Comparison of ENCODE assay signal across 17 cellular contexts in the genomic region with DNA sequence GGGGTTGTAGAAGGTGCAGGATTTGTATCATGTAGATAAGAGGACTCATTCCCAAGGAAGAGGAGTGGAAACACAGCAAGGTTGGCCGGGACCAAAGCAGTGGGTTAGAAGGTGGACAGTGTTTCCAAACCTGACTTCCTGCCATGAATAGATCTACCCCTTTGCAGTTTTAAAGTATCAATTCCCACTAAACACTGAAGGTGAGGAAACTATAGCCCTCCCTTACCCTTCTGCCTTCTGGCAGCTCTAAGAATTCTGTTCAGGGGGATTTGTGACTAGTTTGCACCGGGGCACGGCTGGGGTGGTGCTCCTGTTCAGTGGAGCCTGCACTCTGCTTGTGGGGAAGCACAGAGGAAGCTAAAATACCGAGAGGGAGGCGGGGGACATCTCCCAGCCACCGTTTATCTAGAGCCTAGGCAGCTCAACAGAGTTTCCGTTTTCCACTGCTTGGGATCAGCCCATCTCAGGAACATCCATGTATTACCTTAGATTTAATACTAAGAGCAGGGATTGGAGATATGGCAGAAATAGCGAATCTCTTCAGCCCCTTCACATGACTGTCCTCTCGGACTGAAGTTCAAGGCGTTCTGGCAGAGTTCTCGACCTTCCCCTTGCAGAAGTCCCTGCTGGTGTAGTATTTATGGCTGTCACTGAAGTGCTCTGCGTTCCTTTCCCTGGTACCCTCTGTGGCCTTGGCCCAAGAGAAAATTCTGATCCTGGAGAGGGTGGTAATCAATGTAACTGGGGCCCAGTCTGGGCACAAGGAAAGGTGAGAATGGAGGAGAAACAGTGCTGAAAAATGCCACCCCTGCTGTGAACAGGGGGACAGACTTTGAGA. TPM values are rescaled to one million over a fixed set of nuclear protein-coding genes. Genes with fewer than 3 reads are reported as not detected.
DNase-seq lines count a peak whose midpoint lies in the region; ATAC-seq and TF ChIP-seq lines count a peak whose summit lies in the region.
"Had no signal": no experiment of that assay in that cellular context is flagged by ENCODE, and none has a peak within 500 bp of the region (broad histone marks: within the 10 kb centered on the region; RNA-seq: fewer than 3 reads in every experiment).

No MANE protein-coding gene starts in this region.

- H3K27ac Mint-ChIP-seq in activated naive CD8-positive, alpha-beta T cell treated with anti-CD3 and anti-CD28 coated beads, Interleukin-2, amount 10 ng/mL, durations not matched to agents 7 days and 5 days: peak overlapping the region; percentile 21
- no peak overlapping the region for H3K27ac Mint-ChIP-seq in activated naive CD8-positive, alpha-beta T cell treated with anti-CD3 and anti-CD28 coated beads for 36 hours
- H3K27ac Mint-ChIP-seq in brain (peak overlapping the region in 1 of 5 experiments; percentile 79), nephron (no peak overlapping the region)
- H3K27ac Mint-ChIP-seq: activated naive CD8-positive, alpha-beta T cell; T-cell had no signal

- H3K4me3 ChIP-seq in vagina: peak overlapping the region; percentile 70 to 78
- H3K4me3 ChIP-seq: mucosa of descending colon had no signal

- intact Hi-C loops in vagina (cut with DNase I): loop anchor here (10.0 kb wide), 1 partner anchor 1406 kb away; no protein-coding TSS in a partner anchor

- H3K36me3 ChIP-seq in vagina: peaks cover 0 to 4% of the 10 kb centered on the region in 2 donors

- POLR2A ChIA-PET in activated naive CD8-positive, alpha-beta T cell treated with anti-CD3 and anti-CD28 coated beads, Interleukin-2, amount 10 ng/mL, durations not matched to agents 7 days and 5 days (lab: Charles Lee): no interaction called here

- H3K27me3 ChIP-seq in vagina: no peaks in the 10 kb centered on the region

- H3K4me3 Mint-ChIP-seq in activated naive CD8-positive, alpha-beta T cell treated with anti-CD3 and anti-CD28 coated beads, Interleukin-2, amount 10 ng/mL, durations not matched to agents 7 days and 5 days: no peak overlapping the region
- H3K4me3 Mint-ChIP-seq in activated naive CD8-positive, alpha-beta T cell treated with anti-CD3 and anti-CD28 coated beads for 36 hours: no peak overlapping the region
- H3K4me3 Mint-ChIP-seq in brain (peak overlapping the region; percentile 50 to 94 (median 91)), nephron (peak overlapping the region; percentile 42 to 65 (median 56))
- H3K4me3 Mint-ChIP-seq: activated naive CD8-positive, alpha-beta T cell; T-cell had no signal

- DNase-seq in activated naive CD8-positive, alpha-beta T cell treated with anti-CD3 and anti-CD28 coated beads, Interleukin-2, amount 10 ng/mL, durations not matched to agents 7 days and 5 days: no peak
- no peak for DNase-seq in activated naive CD8-positive, alpha-beta T cell treated with anti-CD3 and anti-CD28 coated beads for 36 hours
- no peak for DNase-seq in vagina (ENCODE audit: extremely low spot score in 2 of 2)
- DNase-seq in activated CD4-positive, alpha-beta T cell treated with anti-CD3 and anti-CD28 coated beads, Interleukin-2, amount 50 U/mL, for 48 hours: no peak
- DNase-seq in activated CD8-positive, alpha-beta memory T cell treated with anti-CD3 and anti-CD28 coated beads, Interleukin-2, amount 50 U/mL, for 48 hours: no peak
- DNase-seq: central memory CD4-positive, alpha-beta T cell; foreskin melanocyte; mucosa of descending colon; NCI-H526 treated with DMSO at 0.1 percent for 48 hours; T-cell had no signal

- H3K4me1 Mint-ChIP-seq in activated naive CD8-positive, alpha-beta T cell treated with anti-CD3 and anti-CD28 coated beads, Interleukin-2, amount 10 ng/mL, durations not matched to agents 7 days and 5 days: no peaks in the 10 kb centered on the region
- no peaks in the 10 kb centered on the region for H3K4me1 Mint-ChIP-seq in activated naive CD8-positive, alpha-beta T cell treated with anti-CD3 and anti-CD28 coated beads for 36 hours
- H3K4me1 Mint-ChIP-seq in brain: peaks cover 27% of the 10 kb centered on the region
- H3K4me1 Mint-ChIP-seq in nephron: peaks cover 20% of the 10 kb centered on the region
- H3K4me1 Mint-ChIP-seq: T-cell had no signal

- H3K9me3 ChIP-seq in vagina: no peaks in the 10 kb centered on the region
- H3K9me3 ChIP-seq: mucosa of descending colon had no signal

- ATAC-seq in activated naive CD8-positive, alpha-beta T cell treated with anti-CD3 and anti-CD28 coated beads, Interleukin-2, amount 10 ng/mL, durations not matched to agents 7 days and 5 days (ENCODE audit: low read depth): no peak
- ATAC-seq in HG02938 (IDR thresholded peaks at IDR 0.05; ENCODE audit: unreplicated experiment): no peak
- ATAC-seq: mucosa of descending colon, T-cell had no signal

- no peaks in the 10 kb centered on the region for H3K36me3 Mint-ChIP-seq in activated naive CD8-positive, alpha-beta T cell treated with anti-CD3 and anti-CD28 coated beads, Interleukin-2, amount 10 ng/mL, durations not matched to agents 7 days and 5 days
- no peaks in the 10 kb centered on the region for H3K36me3 Mint-ChIP-seq in activated naive CD8-positive, alpha-beta T cell treated with anti-CD3 and anti-CD28 coated beads for 36 hours
- peaks cover 3% of the 10 kb centered on the region for H3K36me3 Mint-ChIP-seq in brain
- H3K36me3 Mint-ChIP-seq in nephron (ENCODE audit: low read depth): no peaks in the 10 kb centered on the region
- H3K36me3 Mint-ChIP-seq: activated naive CD8-positive, alpha-beta T cell; T-cell had no signal

- no peak for TF ChIP-seq CTCF in brain (conservative IDR thresholded peaks at IDR 0.05)
- TF ChIP-seq CTCF in nephron (IDR thresholded peaks at IDR 0.05; ENCODE audit: unreplicated experiment in 3 of 3): no peak
- no peak for TF ChIP-seq CTCF in vagina (IDR thresholded peaks at IDR 0.05)

- TF ChIP-seq POLR2A in vagina (IDR thresholded peaks at IDR 0.05): no peak

- H3K27ac ChIP-seq in vagina: peak overlapping the region; percentile 99

- H3K27me3 Mint-ChIP-seq in activated naive CD8-positive, alpha-beta T cell treated with anti-CD3 and anti-CD28 coated beads, Interleukin-2, amount 10 ng/mL, durations not matched to agents 7 days and 5 days: peaks cover 77% of the 10 kb centered on the region
- H3K27me3 Mint-ChIP-seq in activated naive CD8-positive, alpha-beta T cell treated with anti-CD3 and anti-CD28 coated beads for 36 hours: peaks cover 83% of the 10 kb centered on the region
- H3K27me3 Mint-ChIP-seq in brain (peaks cover 99% of the 10 kb centered on the region), nephron (ENCODE audit: low read depth) (peaks cover 100% of the 10 kb centered on the region)

- H3K9me3 Mint-ChIP-seq in activated naive CD8-positive, alpha-beta T cell treated with anti-CD3 and anti-CD28 coated beads, Interleukin-2, amount 10 ng/mL, durations not matched to agents 7 days and 5 days: peaks cover 2% of the 10 kb centered on the region
- peaks cover 5% of the 10 kb centered on the region for H3K9me3 Mint-ChIP-seq in activated naive CD8-positive, alpha-beta T cell treated with anti-CD3 and anti-CD28 coated beads for 36 hours
- H3K9me3 Mint-ChIP-seq in brain: peaks cover 0 to 4% (median 3%) of the 10 kb centered on the region in 5 experiments
- no peaks in the 10 kb centered on the region for H3K9me3 Mint-ChIP-seq in nephron

- H3K4me1 ChIP-seq in vagina: peaks cover 27% of the 10 kb centered on the region

RNA-seq across cellular contexts. Expression of a gene that starts 5.5 kb away (rescaled TPM):
- total RNA-seq in activated naive CD8-positive, alpha-beta T cell treated with anti-CD3 and anti-CD28 coated beads, Interleukin-2, amount 10 ng/mL, durations not matched to agents 7 days and 5 days: not detected
- total RNA-seq in activated naive CD8-positive, alpha-beta T cell treated with anti-CD3 and anti-CD28 coated beads for 36 hours: not detected
- polyA plus RNA-seq in brain (ENCODE audit: insufficient read depth, low read depth, low replicate concordance): 156 TPM
- total RNA-seq in vagina: 25.0 TPM
- total RNA-seq: G401, subcutaneous adipose tissue, T-cell had no signal
- polyA plus RNA-seq: AG04450 had no signal

Comparison
In these comparisons a context has a peak if more than half of its experiments do, and no peak if none do; other contexts are left out.
1. H3K4me3 Mint-ChIP-seq: peak in brain (5 of 5) and nephron (3 of 3); none in activated naive CD8-positive, alpha-beta T cell treated with anti-CD3 and anti-CD28 coated beads, Interleukin-2, amount 10 ng/mL, durations not matched to agents 7 days and 5 days (single experiment) and activated naive CD8-positive, alpha-beta T cell treated with anti-CD3 and anti-CD28 coated beads for 36 hours (single experiment).
2. RNA of a gene that starts 5.5 kb away (total RNA-seq): 25.0 TPM in vagina (single experiment); not detected in activated naive CD8-positive, alpha-beta T cell treated with anti-CD3 and anti-CD28 coated beads, Interleukin-2, amount 10 ng/mL, durations not matched to agents 7 days and 5 days and not detected in activated naive CD8-positive, alpha-beta T cell treated with anti-CD3 and anti-CD28 coated beads for 36 hours; every median in the first group is over 10 times any median in the second.